ENCODE assay signal across 15 cellular contexts in genomic region chr15:76327191-76328105, GRCh38. TPM values are rescaled to one million over a fixed set of nuclear protein-coding genes. Genes with fewer than 3 reads are reported as not detected.
DNase-seq lines count a peak whose midpoint lies in the region; ATAC-seq and TF ChIP-seq lines count a peak whose summit lies in the region.
"Had no signal": no experiment of that assay in that cellular context is flagged by ENCODE, and none has a peak within 500 bp of the region (broad histone marks: within the 10 kb centered on the region; RNA-seq: fewer than 3 reads in every experiment).

No MANE protein-coding gene starts in this region.

- H3K56ac ChIP-seq in IMR-90 (ENCODE audit: extremely low read depth, insufficient read depth, low read length) = no peak overlapping the region

- no peaks in the 10 kb centered on the region for H3K9me3 ChIP-seq in IMR-90 (ENCODE audit: control insufficient read depth, insufficient read depth, low read length)
- no peaks in the 10 kb centered on the region for H3K9me3 ChIP-seq in heart left ventricle

- no peaks in the 10 kb centered on the region for H4K20me1 ChIP-seq in IMR-90 (ENCODE audit: insufficient read depth, low read length)

- in situ Hi-C loops in IMR-90 (cut with MboI; ENCODE audit: low sequenced_read_pairs) = no loop called here

- H3K9me1 ChIP-seq in IMR-90 (ENCODE audit: insufficient read depth, low read length) = peaks cover 3% of the 10 kb centered on the region; the same call in 1 of the 2 replicates

- H2AFZ ChIP-seq in IMR-90 (replicated peaks; ENCODE audit: low read length, poor library complexity) = no peak overlapping the region
- H2AFZ ChIP-seq: GM23248 had no signal

- no peak for TF ChIP-seq RAD21 in IMR-90 (IDR thresholded peaks at IDR 0.05; ENCODE audit: low read length)

- TF ChIP-seq POLR2A in IMR-90 (IDR thresholded peaks at IDR 0.05; ENCODE audit: low read depth, low read length) (no peak), heart left ventricle (IDR thresholded peaks at IDR 0.05) (no peak)

- CTCF ChIA-PET in IMR-90 (lab: Yijun Ruan, JAX) = interaction anchor here (0.6 kb wide), 1 partner anchor 96 kb away, joined by 3 read pairs; no protein-coding TSS in a partner anchor

- H3K4me1 ChIP-seq in IMR-90 (ENCODE audit: control insufficient read depth, insufficient read depth, low read length) (peaks cover 5% of the 10 kb centered on the region; the same call in 1 of the 2 replicates), heart left ventricle (peaks cover 0 to 6% (median 2%) of the 10 kb centered on the region in 12 donors)

- no peaks in the 10 kb centered on the region for H3K79me1 ChIP-seq in IMR-90 (ENCODE audit: low read depth in 1 of 2, low read length in 2 of 2)

- BruUV-seq in IMR-90 (replicated peaks; lab: Mats Ljungman, UMichigan) = no TSS peak

- H2BK15ac ChIP-seq in IMR-90 (ENCODE audit: low read depth, low read length) = no peak overlapping the region

- H4K5ac ChIP-seq in IMR-90 (ENCODE audit: low read depth, low read length) = no peak overlapping the region

- H3K14ac ChIP-seq in IMR-90 (replicated peaks; ENCODE audit: low read depth, low read length) = no peak overlapping the region

- H2AK9ac ChIP-seq in IMR-90 (replicated peaks; ENCODE audit: low read depth, low read length, poor library complexity) = no peak overlapping the region

- no peak overlapping the region for H3K27ac ChIP-seq in IMR-90 (ENCODE audit: insufficient read depth, low read length)
- peak overlapping the region in 4 of 12 donors; percentile 26 to 65 (median 34) for H3K27ac ChIP-seq in heart left ventricle
- H3K27ac ChIP-seq: GM23248 had no signal

- no peak overlapping the region for H3K4me2 ChIP-seq in IMR-90 (ENCODE audit: low read depth, low read length)

- ATAC-seq in IMR-90 (ENCODE audit: low read depth) = peak; percentile 79
- peak; percentile 47; the same call in 2 of the 3 replicates for ATAC-seq in SK-N-SH treated with all-trans-retinoic acid at 6 μM for 48 hours
- ATAC-seq in heart left ventricle = peak; percentile 83 to 93 (median 88)
- ATAC-seq in GM19395 (IDR thresholded peaks at IDR 0.05; ENCODE audit: unreplicated experiment) = no peak

- DNase-seq in DMS 273 treated with DMSO at 0.1 percent for 48 hours (lab: John Stamatoyannopoulos, UW) (peak; percentile 61), IMR-90 (peak; percentile 70), heart left ventricle (peak in 3 of 5 donors; percentile 33 to 72 (median 44)), GF-D8 (lab: John Stamatoyannopoulos, UW) (no peak), globus pallidus (ENCODE audit: low spot score) (no peak), OCI-M2 (lab: John Stamatoyannopoulos, UW; ENCODE audit: unreplicated experiment) (no peak)
- DNase-seq: activated CD4-positive, alpha-beta memory T cell treated with anti-CD3 and anti-CD28 coated beads for 36 hours; amniotic stem cell; GM23248; islet precursor cell; stimulated activated CD4-positive, alpha-beta T cell treated with anti-CD3 and anti-CD28 coated beads, Interleukin-1b, Interleukin-23, amount 100 ng/mL, for 48 hours had no signal

- H2BK5ac ChIP-seq in IMR-90 (ENCODE audit: low read depth, low read length, poor library complexity, severe bottlenecking) = no peak overlapping the region

- TF ChIP-seq CTCF in IMR-90 (conservative IDR thresholded peaks at IDR 0.05; ENCODE audit: low read depth, low read length) (no peak), heart left ventricle (IDR thresholded peaks at IDR 0.05) (no peak)

- H3K4ac ChIP-seq in IMR-90 (ENCODE audit: low read depth, low read length) = no peak overlapping the region

- intact Hi-C loops in IMR-90 (cut with micrococcal nuclease) = no loop called here
- intact Hi-C loops in heart left ventricle (cut with DNase I) = loop anchor here in 3 of 10 donors (5.0 kb wide), 2 partner anchors 90 to 135 kb away; no protein-coding TSS in a partner anchor

- no peak overlapping the region for H3K18ac ChIP-seq in IMR-90 (ENCODE audit: low read depth, low read length)

- H3K27me3 ChIP-seq in IMR-90 (ENCODE audit: control insufficient read depth, insufficient read depth, low read length) = peaks cover 15% of the 10 kb centered on the region
- peaks cover 0 to 39% (median 0%) of the 10 kb centered on the region in 9 donors for H3K27me3 ChIP-seq in heart left ventricle

- H3K36me3 ChIP-seq in IMR-90 (ENCODE audit: control insufficient read depth, insufficient read depth, low read length) = no peaks in the 10 kb centered on the region
- H3K36me3 ChIP-seq in heart left ventricle = no peaks in the 10 kb centered on the region

- H2BK120ac ChIP-seq in IMR-90 (ENCODE audit: low read depth, low read length) = no peak overlapping the region

- no peak overlapping the region for H2BK20ac ChIP-seq in IMR-90 (ENCODE audit: low read depth, low read length)

- whole genome bisulfite sequencing in IMR-90 (ENCODE audit: extremely low coverage in 2 of 2, insufficient read length in 1 of 2), 2 experiments = 10% methylated on average over 3 of the region's 8 CpGs; no CpG with 5 or more reads in 1 of the 2 experiments
- 69 to 79% (median 75%) methylated on average over 8 of the region's 8 CpGs for WGBS in heart left ventricle, 4 donors

- H2AK5ac ChIP-seq in IMR-90 (ENCODE audit: low read depth, low read length) = no peak overlapping the region

- H3K4me3 ChIP-seq in IMR-90 (ENCODE audit: insufficient read depth, low read depth, low read length) (no peak overlapping the region), heart left ventricle (no peak overlapping the region)
- H3K4me3 ChIP-seq: GM23248 had no signal

- H4K8ac ChIP-seq in IMR-90 (ENCODE audit: low read depth in 2 of 2, low read length in 2 of 2) = no peak overlapping the region

- dilution Hi-C loops in IMR-90 (cut with HindIII; ENCODE audit: low sequenced_read_pairs, unreplicated experiment) = no loop called here

- H3K9ac ChIP-seq in IMR-90 (ENCODE audit: low read depth, low read length) = no peak overlapping the region
- H3K9ac ChIP-seq: GM23248 had no signal

- no peak overlapping the region for H3K23ac ChIP-seq in IMR-90 (ENCODE audit: low read depth, low read length)

- POLR2A ChIA-PET in IMR-90 (lab: Charles Lee; ENCODE audit: unreplicated experiment) = no interaction called here

- no peak overlapping the region for H4K91ac ChIP-seq in IMR-90 (ENCODE audit: insufficient read depth, low read depth, low read length)

TF ChIP-seq in IMR-90, 13 proteins besides CTCF, POLR2A, EP300 and RAD21 (continues in another document):
- TF ChIP-seq CHD1 (IDR thresholded peaks at IDR 0.05; ENCODE audit: low read depth, low read length) (no peak), BHLHE40 (IDR thresholded peaks at IDR 0.05; ENCODE audit: low read depth, low read length) (no peak), MAZ (IDR thresholded peaks at IDR 0.05; ENCODE audit: borderline replicate concordance, low read depth, low read length) (no peak), MAFK (IDR thresholded peaks at IDR 0.05; ENCODE audit: low read depth, low read length) (no peak)
- TF ChIP-seq, protein P1, sequence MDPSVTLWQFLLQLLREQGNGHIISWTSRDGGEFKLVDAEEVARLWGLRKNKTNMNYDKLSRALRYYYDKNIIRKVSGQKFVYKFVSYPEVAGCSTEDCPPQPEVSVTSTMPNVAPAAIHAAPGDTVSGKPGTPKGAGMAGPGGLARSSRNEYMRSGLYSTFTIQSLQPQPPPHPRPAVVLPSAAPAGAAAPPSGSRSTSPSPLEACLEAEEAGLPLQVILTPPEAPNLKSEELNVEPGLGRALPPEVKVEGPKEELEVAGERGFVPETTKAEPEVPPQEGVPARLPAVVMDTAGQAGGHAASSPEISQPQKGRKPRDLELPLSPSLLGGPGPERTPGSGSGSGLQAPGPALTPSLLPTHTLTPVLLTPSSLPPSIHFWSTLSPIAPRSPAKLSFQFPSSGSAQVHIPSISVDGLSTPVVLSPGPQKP (IDR thresholded peaks at IDR 0.05; ENCODE audit: borderline replicate concordance, low read depth, low read length) = no peak

TF ChIP-seq in SK-N-SH treated with all-trans-retinoic acid at 6 μM for 48 hours, 23 proteins besides CTCF, POLR2A, EP300 and RAD21:
- no peak for TF ChIP-seq CSDC2 (CRISPR knock-in tag; IDR thresholded peaks at IDR 0.05)

RNA-seq across cellular contexts. Expression of gene ISL2, which starts 9.1 kb away (rescaled TPM):
- total RNA-seq in IMR-90 (2012; rRNA removed) (1.1 and 1.3 TPM in 2 replicates), heart left ventricle (not detected)
- polyA plus RNA-seq in IMR-90 (2012; rRNA removed) (2.5 and 3.6 TPM in 2 replicates), heart left ventricle (not detected)
- 2.0 and 3.7 TPM in 2 replicates for polyA plus RNA-seq in IMR-90 (2012; cell fraction: cytosol; rRNA removed)
- polyA plus RNA-seq in IMR-90 (2012; cell fraction: nucleus; rRNA removed; ENCODE audit: low replicate concordance) = 17.3 and 24.8 TPM in 2 replicates
- total RNA-seq: neural crest cell, temporal lobe had no signal

RNA-seq across cellular contexts. Expression of gene ETFA, which starts 16.2 kb away (rescaled TPM):
- total RNA-seq in IMR-90 (2012; rRNA removed) (159 and 172 TPM in 2 replicates), heart left ventricle (100 to 1,000 TPM; 244 to 536 (median 369) TPM)
- polyA plus RNA-seq in IMR-90 (2012; rRNA removed) (115 and 116 TPM in 2 replicates), heart left ventricle (100 to 1,000 TPM; 210 to 217 TPM)
- 45.8 and 62.6 TPM in 2 replicates for polyA plus RNA-seq in IMR-90 (2012; cell fraction: cytosol; rRNA removed)
- polyA plus RNA-seq in IMR-90 (2012; cell fraction: nucleus; rRNA removed; ENCODE audit: low replicate concordance) = 22.3 and 88.0 TPM in 2 replicates

Comparison
In these comparisons a context has a peak if more than half of its experiments do, and no peak if none do; other contexts are left out.
1. DNase-seq: peak in DMS 273 treated with DMSO at 0.1 percent for 48 hours (single experiment), IMR-90 (single experiment) and heart left ventricle (3 of 5); none in GF-D8 (single experiment), globus pallidus (single experiment) and OCI-M2 (single experiment).